Comparison of ENCODE assay signal across 8 cellular contexts in the genomic region with DNA sequence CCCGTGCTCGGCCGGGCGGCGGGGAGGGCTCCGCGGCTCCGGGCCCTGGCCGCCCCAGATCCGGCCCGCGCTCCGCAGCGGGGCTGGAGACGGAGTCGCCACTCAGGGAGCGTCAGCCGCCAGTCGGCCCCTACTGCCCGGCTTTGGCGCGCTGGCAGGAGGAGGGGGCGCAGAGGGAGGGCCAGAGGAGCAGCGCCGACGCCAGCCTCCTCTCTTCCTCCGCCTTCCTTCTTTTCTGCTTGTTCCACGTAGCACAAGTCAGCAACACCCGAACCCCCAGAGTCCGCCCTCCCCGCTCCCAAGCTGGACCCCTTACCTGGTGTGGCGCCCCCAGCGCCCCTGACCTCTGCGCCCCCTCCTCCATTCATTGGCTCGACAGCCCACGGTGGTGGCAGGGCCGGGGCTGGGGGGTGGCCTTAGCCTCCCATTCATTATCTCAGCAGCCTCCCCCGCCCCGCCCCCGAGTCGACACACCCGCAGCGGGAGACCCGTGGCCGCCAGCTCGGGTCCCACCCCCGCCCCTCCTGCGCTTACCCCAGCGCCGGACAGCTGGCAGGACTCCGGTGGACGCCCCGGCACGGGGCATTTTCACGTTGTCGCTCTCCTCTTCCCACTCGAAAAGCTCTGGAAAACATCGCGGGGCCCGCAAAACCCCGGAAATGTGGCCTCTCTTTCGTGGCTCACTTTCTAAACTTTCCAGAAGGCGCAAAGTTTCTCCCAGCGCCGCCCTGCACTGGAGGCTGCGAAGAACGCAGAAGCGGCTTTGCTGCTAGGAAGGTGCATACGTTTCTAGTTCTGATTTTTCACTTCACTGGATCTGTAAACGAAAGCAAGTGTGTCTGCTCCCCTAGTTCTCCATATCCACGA. TPM values are rescaled to one million over a fixed set of nuclear protein-coding genes. Genes with fewer than 3 reads are reported as not detected.
DNase-seq lines count a peak whose midpoint lies in the region; ATAC-seq and TF ChIP-seq lines count a peak whose summit lies in the region.

A gene with protein sequence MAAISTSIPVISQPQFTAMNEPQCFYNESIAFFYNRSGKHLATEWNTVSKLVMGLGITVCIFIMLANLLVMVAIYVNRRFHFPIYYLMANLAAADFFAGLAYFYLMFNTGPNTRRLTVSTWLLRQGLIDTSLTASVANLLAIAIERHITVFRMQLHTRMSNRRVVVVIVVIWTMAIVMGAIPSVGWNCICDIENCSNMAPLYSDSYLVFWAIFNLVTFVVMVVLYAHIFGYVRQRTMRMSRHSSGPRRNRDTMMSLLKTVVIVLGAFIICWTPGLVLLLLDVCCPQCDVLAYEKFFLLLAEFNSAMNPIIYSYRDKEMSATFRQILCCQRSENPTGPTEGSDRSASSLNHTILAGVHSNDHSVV (minus strand): TSS at position 135 of the 867 bp plus-strand sequence. CDS start 66,353 bp downstream, outside the sequence.

- TF ChIP-seq CTCF in activated B cell treated with CpG ODN at 0.5 μM for 24 hours (IDR thresholded peaks at IDR 0.05): no peak
- no peak for TF ChIP-seq CTCF in neutrophil (IDR thresholded peaks at IDR 0.05)

- no peak within 1 kb of the TSS for H3K27ac ChIP-seq in neutrophil

- CTCF ChIA-PET in activated B cell treated with CpG ODN at 0.5 μM for 24 hours (lab: Charles Lee): no interaction called here

- H3K9me3 ChIP-seq in neutrophil: no peaks in the 10 kb centered on the region

- peaks cover 94% of the 10 kb centered on the region for H3K27me3 ChIP-seq in neutrophil

- H3K4me1 Mint-ChIP-seq in activated B cell treated with CpG ODN at 0.5 μM for 24 hours: peaks cover 14% of the 10 kb centered on the region

- peak within 1 kb of the TSS; percentile 64 to 72 for H3K4me3 ChIP-seq in neutrophil (ENCODE audit: low read depth in 1 of 2, low read length in 1 of 2)

- DNase-seq in EL: peak; percentile 76
- no peak for DNase-seq in activated B cell treated with CpG ODN at 0.5 μM for 24 hours
- peak in 41 of 42 donors; percentile 29 to 86 (median 65) for DNase-seq in head of caudate nucleus
- no peak for DNase-seq in stimulated activated CD4-positive, alpha-beta T cell treated with anti-CD3 and anti-CD28 coated beads, Interleukin-15, amount 100 ng/mL, for 24 hours

- peaks cover 47% of the 10 kb centered on the region for H3K27me3 Mint-ChIP-seq in activated B cell treated with CpG ODN at 0.5 μM for 24 hours

- POLR2A ChIA-PET in activated B cell treated with CpG ODN at 0.5 μM for 24 hours (lab: Charles Lee): no interaction called here

- no peaks in the 10 kb centered on the region for H3K36me3 Mint-ChIP-seq in activated B cell treated with CpG ODN at 0.5 μM for 24 hours (ENCODE audit: low read depth)

- intact Hi-C loops in activated B cell treated with CpG ODN at 0.5 μM for 24 hours (cut with micrococcal nuclease) (no loop called here), head of caudate nucleus (cut with DNase I) (loop anchor here (10.0 kb wide), 2 partner anchors 74 to 394 kb away; no protein-coding TSS in a partner anchor)

- no peaks in the 10 kb centered on the region for H3K36me3 ChIP-seq in neutrophil

- peaks cover 17 to 21% of the 10 kb centered on the region in 2 experiments for H3K4me1 ChIP-seq in neutrophil (ENCODE audit: control insufficient read depth in 1 of 2, insufficient read depth in 1 of 2, low read depth in 1 of 2, low read length in 1 of 2)

- peak within 1 kb of the TSS; percentile 57 for H3K4me3 Mint-ChIP-seq in activated B cell treated with CpG ODN at 0.5 μM for 24 hours

- ATAC-seq in HG02642 (IDR thresholded peaks at IDR 0.05; ENCODE audit: poor library complexity, unreplicated experiment) (peak; percentile 8), activated B cell treated with CpG ODN at 0.5 μM for 24 hours (ENCODE audit: low read depth) (no peak), GM18870 (IDR thresholded peaks at IDR 0.05; ENCODE audit: unreplicated experiment) (no peak), HG03025 (IDR thresholded peaks at IDR 0.05; ENCODE audit: low FRiP score, unreplicated experiment) (no peak)

- H3K27ac Mint-ChIP-seq in activated B cell treated with CpG ODN at 0.5 μM for 24 hours: no peak within 1 kb of the TSS

- no peaks in the 10 kb centered on the region for H3K9me3 Mint-ChIP-seq in activated B cell treated with CpG ODN at 0.5 μM for 24 hours

RNA-seq across cellular contexts. Expression of the gene that starts here (rescaled TPM):
- total RNA-seq in activated B cell treated with CpG ODN at 0.5 μM for 24 hours: not detected in 2 replicates

Comparison
In these comparisons a context has a peak if more than half of its experiments do, and no peak if none do; other contexts are left out.
1. DNase-seq: peak in EL (single experiment) and head of caudate nucleus (41 of 42); none in activated B cell treated with CpG ODN at 0.5 μM for 24 hours (single experiment) and stimulated activated CD4-positive, alpha-beta T cell treated with anti-CD3 and anti-CD28 coated beads, Interleukin-15, amount 100 ng/mL, for 24 hours (single experiment).